In genomic region chr14:33342299-33342974, GRCh38 we compare ENCODE assay signal across 17 cellular contexts.
"Had no signal": no experiment of that assay in that cellular context is flagged by ENCODE, and none has a peak within 500 bp of the region (broad histone marks: within the 10 kb centered on the region; RNA-seq: fewer than 3 reads in every experiment).

No MANE protein-coding gene starts in this region.

- H3K27me3 ChIP-seq: adrenal gland, neutrophil, thyroid gland had no signal

- H3K9me3 ChIP-seq: adrenal gland, neutrophil, thyroid gland had no signal

- DNase-seq: activated B cell treated with CpG ODN at 0.5 μM for 24 hours; activated CD4-positive, alpha-beta T cell treated with anti-CD3 and anti-CD28 coated beads for 48 hours; activated CD8-positive, alpha-beta memory T cell treated with anti-CD3 and anti-CD28 coated beads, Interleukin-2, amount 50 U/mL, for 4 hours; activated CD8-positive, alpha-beta T cell treated with anti-CD3 and anti-CD28 coated beads, Interleukin-2, amount 10 ng/mL, durations not matched to agents 7 days and 5 days; activated effector memory CD4-positive, alpha-beta T cell treated with anti-CD3 and anti-CD28 coated beads, Interleukin-2, amount 50 U/mL, for 16 hours; activated T-cell treated with anti-CD3 and anti-CD28 coated beads, Interleukin-2, amount 50 U/mL, for 48 hours; adrenal gland; left ventricle myocardium superior; natural killer cell; stimulated activated CD4-positive, alpha-beta T cell treated with anti-CD3 and anti-CD28 coated beads, Interleukin-2, amount 100 ng/mL, for 48 hours; stimulated activated naive B cell treated with anti-CD40 and anti-IgM and Interleukin-4, amounts not matched to agents 10 μg/mL and 1 μg/mL and 100 μg/mL, for 72 hours; thyroid gland had no signal

- H3K36me3 Mint-ChIP-seq: activated naive CD4-positive, alpha-beta T cell treated with anti-CD3 and anti-CD28 coated beads, Interleukin-2, amount 50 U/mL, for 24 hours; natural killer cell; stimulated activated naive B cell treated with anti-CD40 and anti-IgM and Interleukin-4, amounts not matched to agents 10 μg/mL and 1 μg/mL and 100 μg/mL, for 72 hours had no signal

- H3K9me3 Mint-ChIP-seq: activated naive CD4-positive, alpha-beta T cell treated with anti-CD3 and anti-CD28 coated beads, Interleukin-2, amount 50 U/mL, for 24 hours; stimulated activated naive B cell treated with anti-CD40 and anti-IgM and Interleukin-4, amounts not matched to agents 10 μg/mL and 1 μg/mL and 100 μg/mL, for 72 hours had no signal

- H3K27me3 Mint-ChIP-seq: activated B cell treated with CpG ODN at 0.5 μM for 24 hours; stimulated activated naive B cell treated with anti-CD40 and anti-IgM and Interleukin-4, amounts not matched to agents 10 μg/mL and 1 μg/mL and 100 μg/mL, for 72 hours had no signal

- H3K4me3 ChIP-seq: adrenal gland, hepatocyte, thyroid gland had no signal

- H3K27ac ChIP-seq: adrenal gland, hepatocyte, neutrophil, parathyroid adenoma, thyroid gland had no signal

- H3K27ac Mint-ChIP-seq: activated B cell treated with CpG ODN at 0.5 μM for 24 hours; activated CD8-positive, alpha-beta T cell treated with anti-CD3 and anti-CD28 coated beads, Interleukin-2, amount 10 ng/mL, durations not matched to agents 7 days and 5 days; activated naive CD4-positive, alpha-beta T cell treated with anti-CD3 and anti-CD28 coated beads, Interleukin-2, amount 50 U/mL, for 24 hours; natural killer cell; stimulated activated naive B cell treated with anti-CD40 and anti-IgM and Interleukin-4, amounts not matched to agents 10 μg/mL and 1 μg/mL and 100 μg/mL, for 72 hours had no signal

- ATAC-seq: activated CD8-positive, alpha-beta T cell treated with anti-CD3 and anti-CD28 coated beads, Interleukin-2, amount 10 ng/mL, durations not matched to agents 7 days and 5 days; esophagus mucosa; left ventricle myocardium superior; natural killer cell; stimulated activated naive B cell treated with anti-CD40 and anti-IgM and Interleukin-4, amounts not matched to agents 10 μg/mL and 1 μg/mL and 100 μg/mL, for 72 hours had no signal

- H3K4me2 ChIP-seq: hepatocyte had no signal

- H3K4me1 ChIP-seq: adrenal gland, parathyroid adenoma, thyroid gland had no signal

- H3K79me2 ChIP-seq: hepatocyte, parathyroid adenoma had no signal

- H2AFZ ChIP-seq: hepatocyte, parathyroid adenoma had no signal

- H3K4me3 Mint-ChIP-seq: activated B cell treated with CpG ODN at 0.5 μM for 24 hours; activated CD8-positive, alpha-beta T cell treated with anti-CD3 and anti-CD28 coated beads, Interleukin-2, amount 10 ng/mL, durations not matched to agents 7 days and 5 days; activated naive CD4-positive, alpha-beta T cell treated with anti-CD3 and anti-CD28 coated beads, Interleukin-2, amount 50 U/mL, for 24 hours; natural killer cell; stimulated activated naive B cell treated with anti-CD40 and anti-IgM and Interleukin-4, amounts not matched to agents 10 μg/mL and 1 μg/mL and 100 μg/mL, for 72 hours had no signal

- H3K36me3 ChIP-seq: adrenal gland, neutrophil, thyroid gland had no signal

- H3K4me1 Mint-ChIP-seq: activated B cell treated with CpG ODN at 0.5 μM for 24 hours; activated naive CD4-positive, alpha-beta T cell treated with anti-CD3 and anti-CD28 coated beads, Interleukin-2, amount 50 U/mL, for 24 hours; natural killer cell; stimulated activated naive B cell treated with anti-CD40 and anti-IgM and Interleukin-4, amounts not matched to agents 10 μg/mL and 1 μg/mL and 100 μg/mL, for 72 hours had no signal
